Comparison of ENCODE assay signal across 28 cellular contexts in the genomic region with DNA sequence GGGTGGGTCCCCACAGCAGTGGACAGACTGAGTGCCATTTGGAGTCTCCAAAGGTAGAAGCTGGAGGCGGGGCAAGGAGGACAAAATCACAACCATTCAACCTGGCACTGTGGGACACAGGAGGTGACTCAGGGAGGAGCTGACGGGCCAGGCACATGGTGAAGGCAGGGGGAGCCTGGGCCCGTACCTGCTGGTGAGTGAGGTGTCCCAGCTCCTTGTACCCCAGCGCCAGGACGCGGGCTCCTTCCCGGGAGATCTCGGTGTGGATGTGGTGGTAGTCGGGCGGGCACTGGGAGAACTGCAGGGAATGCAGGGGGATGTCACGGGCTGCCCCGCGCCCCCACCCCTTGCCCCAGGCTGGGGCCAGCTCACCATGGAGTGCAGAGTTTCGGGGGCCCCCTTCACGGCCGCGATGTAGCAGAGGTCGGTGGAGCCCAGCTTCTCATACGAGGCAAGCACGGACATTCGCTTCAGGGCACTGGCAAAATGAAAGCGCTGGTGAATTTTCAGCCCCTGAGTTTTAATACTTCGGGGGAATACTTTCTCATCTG. TPM values are rescaled to one million over a fixed set of nuclear protein-coding genes. Genes with fewer than 3 reads are reported as not detected.
DNase-seq lines count a peak whose midpoint lies in the region; ATAC-seq lines count a peak whose summit lies in the region.
"Had no signal": no experiment of that assay in that cellular context is flagged by ENCODE, and none has a peak within 500 bp of the region (broad histone marks: within the 10 kb centered on the region; RNA-seq: fewer than 3 reads in every experiment).

No MANE protein-coding gene starts in this region.

- H3K4me3 ChIP-seq in right cardiac atrium (ENCODE audit: low read length) (no peak overlapping the region), MG63 (no peak overlapping the region)
- H3K4me3 ChIP-seq: A549; BLaER1 treated with 17β-estradiol and CSF1 and Interleukin-3, amounts not matched to agents 10 nM and 100 nM; PC-9 had no signal

- H3K36me3 ChIP-seq in MG63 = peaks cover 100% of the 10 kb centered on the region

- H3K27ac ChIP-seq in right cardiac atrium (ENCODE audit: low read length) (no peak overlapping the region), substantia nigra (ENCODE audit: low read depth, low read length, poor library complexity, severe bottlenecking) (peak overlapping the region; percentile 69)
- H3K27ac ChIP-seq: A549; BLaER1 treated with 17β-estradiol and CSF1 and Interleukin-3, amounts not matched to agents 10 nM and 100 nM; PC-9 had no signal

- 95% methylated on average over 23 of the region's 23 CpGs for WGBS in right cardiac atrium

- H3K4me1 ChIP-seq in right cardiac atrium (ENCODE audit: control insufficient read depth, insufficient read depth, low read length) = no peaks in the 10 kb centered on the region
- H3K4me1 ChIP-seq: A549, Caco-2 had no signal

- peak in 2 of 3 donors; percentile 28 to 45 for DNase-seq in right cardiac atrium
- no peak for DNase-seq in Right ventricle myocardium superior
- peak; percentile 23 for DNase-seq in HuH-7.5 (ENCODE audit: low spot score)
- DNase-seq in islet precursor cell = peak; percentile 45
- no peak for DNase-seq in substantia nigra (lab: John Stamatoyannopoulos, UW)
- DNase-seq in MG63 = no peak
- DNase-seq in NCI-H748 (lab: John Stamatoyannopoulos, UW; ENCODE audit: unreplicated experiment) = no peak
- DNase-seq: AML-193; Caco-2; CD8-positive, alpha-beta T cell; DMS79 treated with DMSO at 0.1 percent for 48 hours; GF-D8; H9; KBM-7; NCI-H1105 treated with DMSO at 0.1 percent for 48 hours; NCI-H146; NCI-H1930; NCI-H2107; NCI-H446; NCI-H524 treated with DMSO at 0.1 percent for 48 hours; NCI-H82; NK-92 treated with Interleukin-12 subunit alpha and Interleukin-12 subunit beta, amount 100 ng/mL, for 24 hours; PC-9; RPMI8226; SHP77 treated with DMSO at 0.1 percent for 48 hours had no signal

- ATAC-seq in right cardiac atrium (no peak), Right ventricle myocardium superior (ENCODE audit: poor library complexity) (no peak), HG02840 (IDR thresholded peaks at IDR 0.05; ENCODE audit: low FRiP score, unreplicated experiment) (no peak)
- ATAC-seq: A549; CD8-positive, alpha-beta T cell had no signal

- intact Hi-C loops in right cardiac atrium (cut with DNase I) (no loop called here), Right ventricle myocardium superior (cut with DNase I) (no loop called here)

- H3K27me3 ChIP-seq in right cardiac atrium (ENCODE audit: control insufficient read depth, insufficient read depth) = no peaks in the 10 kb centered on the region
- no peaks in the 10 kb centered on the region for H3K27me3 ChIP-seq in MG63
- H3K27me3 ChIP-seq: BLaER1 treated with 17β-estradiol and CSF1 and Interleukin-3, amounts not matched to agents 10 nM and 100 nM had no signal

- H3K9me3 ChIP-seq in right cardiac atrium (ENCODE audit: control insufficient read depth, low read length) (no peaks in the 10 kb centered on the region), MG63 (no peaks in the 10 kb centered on the region)
- H3K9me3 ChIP-seq: A549; BLaER1 treated with 17β-estradiol and CSF1 and Interleukin-3, amounts not matched to agents 10 nM and 100 nM; Caco-2 had no signal

RNA-seq across cellular contexts. Expression of a gene that starts 9.8 kb away (rescaled TPM):
- total RNA-seq in right cardiac atrium (10 to 100 TPM; 21.7 to 28.0 (median 23.6) TPM), Right ventricle myocardium superior (16.2 TPM)
- polyA plus RNA-seq in right cardiac atrium = 16.7 TPM
- total RNA-seq in MG63 (2014; rRNA removed; shearing (Covaris generic); ENCODE audit: low replicate concordance) = 30.6 and 70.8 TPM in 2 replicates

RNA-seq across cellular contexts. Expression of a gene that starts 10.2 kb away (rescaled TPM):
- total RNA-seq in right cardiac atrium (1 to 10 TPM; 3.1 to 6.3 (median 5.3) TPM), Right ventricle myocardium superior (3.0 TPM)
- polyA plus RNA-seq in right cardiac atrium = 2.3 TPM
- 2.7 and 12.4 TPM in 2 replicates for total RNA-seq in MG63 (2014; rRNA removed; shearing (Covaris generic); ENCODE audit: low replicate concordance)

RNA-seq across cellular contexts. Expression of a gene that starts 15.0 kb away (rescaled TPM):
- total RNA-seq in right cardiac atrium = 1 to 10 TPM; 3.1 to 5.9 (median 5.0) TPM
- polyA plus RNA-seq in right cardiac atrium = 3.1 TPM
- total RNA-seq in Right ventricle myocardium superior = 2.9 TPM
- 7.1 and 18.0 TPM in 2 replicates for total RNA-seq in MG63 (2014; rRNA removed; shearing (Covaris generic); ENCODE audit: low replicate concordance)

RNA-seq across cellular contexts. Expression of a gene that starts 25.7 kb away (rescaled TPM):
- total RNA-seq in right cardiac atrium (1 to 10 TPM in 2 of 4 donors, under 1 TPM in 2; 0.57 to 3.0 (median 1.2) TPM), Right ventricle myocardium superior (1.7 TPM)
- 1.1 TPM for polyA plus RNA-seq in right cardiac atrium
- total RNA-seq in MG63 (2014; rRNA removed; shearing (Covaris generic); ENCODE audit: low replicate concordance) = 0.79 TPM in 1 of 2 replicates, not detected in the other

RNA-seq across cellular contexts. Expression of a gene that starts 35.2 kb away (rescaled TPM):
- under 1 TPM in 1 of 4 donors, not detected in 3; 0.56 TPM for total RNA-seq in right cardiac atrium
- 0.36 TPM for polyA plus RNA-seq in right cardiac atrium
- not detected for total RNA-seq in Right ventricle myocardium superior
- total RNA-seq in MG63 (2014; rRNA removed; shearing (Covaris generic); ENCODE audit: low replicate concordance) = 2.4 and 15.5 TPM in 2 replicates

Comparison
In these comparisons a context has a peak if more than half of its experiments do, and no peak if none do; other contexts are left out.
1. DNase-seq: peak in right cardiac atrium (2 of 3), HuH-7.5 (single experiment) and islet precursor cell (single experiment); none in Right ventricle myocardium superior (single experiment), substantia nigra (0 of 49), MG63 (single experiment) and NCI-H748 (single experiment).